22 cellular contexts compared by ENCODE assay signal in genomic region chr17:41464173-41464572, GRCh38. TPM values are rescaled to one million over a fixed set of nuclear protein-coding genes. Genes with fewer than 3 reads are reported as not detected.
A peak's percentile ranks its signal among the peaks of the same experiment; 100 is the strongest.
DNase-seq lines count a peak whose midpoint lies in the region; ATAC-seq, FAIRE-seq and TF ChIP-seq lines count a peak whose summit lies in the region.
"Had no signal": no experiment of that assay in that cellular context is flagged by ENCODE, and none has a peak within 500 bp of the region (broad histone marks: within the 10 kb centered on the region; RNA-seq: fewer than 3 reads in every experiment).

No MANE protein-coding gene starts in this region.

- H3K36me3 Mint-ChIP-seq in MCF 10A (ENCODE audit: insufficient read depth, unreplicated experiment), result no peaks in the 10 kb centered on the region
- H3K36me3 Mint-ChIP-seq: IgD-negative memory B cell had no signal

- dilution Hi-C loops in keratinocyte (cut with MboI; ENCODE audit: extremely low pct_ligation_motif_present, low sequenced_read_pairs), result no loop called here

- CTCF ChIA-PET in MCF 10A (lab: Yijun Ruan, JAX) (interaction anchor here (0.6 to 1.0 kb wide), 4 partner anchors 126 to 840 kb away, joined by 3 to 5 read pairs (median 3); no protein-coding TSS in a partner anchor), PC-3 (lab: Charles Lee) (no interaction called here)

- intact Hi-C loops in breast epithelium (cut with DNase I; ENCODE audit: low total_unique reads) (no loop called here), MCF 10A (cut with micrococcal nuclease) (no loop called here), PC-3 (cut with micrococcal nuclease) (no loop called here), pancreas (cut with DNase I) (no loop called here)

- peaks cover 13% of the 10 kb centered on the region for H3K27me3 Mint-ChIP-seq in MCF 10A (ENCODE audit: insufficient read depth, unreplicated experiment)
- H3K27me3 Mint-ChIP-seq: CD4-positive, alpha-beta T cell had no signal

- H3K9me3 Mint-ChIP-seq in MCF 10A (ENCODE audit: unreplicated experiment), result no peaks in the 10 kb centered on the region
- H3K9me3 Mint-ChIP-seq: CD4-positive, alpha-beta T cell had no signal

- H3K79me2 ChIP-seq in PC-3 (ENCODE audit: low read length), result no peaks in the 10 kb centered on the region
- no peaks in the 10 kb centered on the region for H3K79me2 ChIP-seq in keratinocyte (ENCODE audit: control insufficient read depth, insufficient read depth, low read length)

- no peaks in the 10 kb centered on the region for H4K20me1 ChIP-seq in PC-3 (ENCODE audit: low read length)
- H4K20me1 ChIP-seq in keratinocyte (ENCODE audit: control insufficient read depth, extremely low read depth, insufficient read depth, low read length), result no peaks in the 10 kb centered on the region
- H4K20me1 ChIP-seq: BLaER1 treated with 17β-estradiol and CSF1 and Interleukin-3, amounts not matched to agents 10 nM and 100 nM had no signal

- H3K36me3 ChIP-seq in breast epithelium, result no peaks in the 10 kb centered on the region
- no peaks in the 10 kb centered on the region for H3K36me3 ChIP-seq in PC-3 (ENCODE audit: low read depth, low read length)
- no peaks in the 10 kb centered on the region for H3K36me3 ChIP-seq in keratinocyte (ENCODE audit: control insufficient read depth in 2 of 2, extremely low read depth in 1 of 2, insufficient read depth in 2 of 2, low read length in 2 of 2)
- H3K36me3 ChIP-seq in pancreas, result no peaks in the 10 kb centered on the region
- H3K36me3 ChIP-seq: BLaER1 treated with 17β-estradiol and CSF1 and Interleukin-3, amounts not matched to agents 10 nM and 100 nM had no signal

- H3K4me1 Mint-ChIP-seq in MCF 10A (ENCODE audit: insufficient read depth, unreplicated experiment), result peaks cover 9% of the 10 kb centered on the region
- H3K4me1 Mint-ChIP-seq: IgD-negative memory B cell had no signal

- POLR2A ChIA-PET in MCF 10A (lab: Yijun Ruan, JAX) (interaction anchor here (1.7 kb wide), 1 partner anchor 44 kb away, joined by 6 read pairs; no protein-coding TSS in a partner anchor), PC-3 (lab: Charles Lee; ENCODE audit: unreplicated experiment) (interaction anchor here (0.5 kb wide), 1 partner anchor 57 kb away, joined by 6 read pairs; no protein-coding TSS in a partner anchor)

- no peak for ATAC-seq in PC-3
- no peak for ATAC-seq in pancreas

- H3K27me3 ChIP-seq in breast epithelium (no peaks in the 10 kb centered on the region), PC-3 (ENCODE audit: low read length) (no peaks in the 10 kb centered on the region), keratinocyte (ENCODE audit: control insufficient read depth, extremely low read depth, insufficient read depth, low read length) (no peaks in the 10 kb centered on the region), pancreas (no peaks in the 10 kb centered on the region)
- H3K27me3 ChIP-seq: BLaER1 treated with 17β-estradiol and CSF1 and Interleukin-3, amounts not matched to agents 10 nM and 100 nM had no signal

- H3K4me2 ChIP-seq in PC-3 (ENCODE audit: low read length) (peak overlapping the region; percentile 46), keratinocyte (ENCODE audit: control insufficient read depth, extremely low read depth, insufficient read depth, low read depth, low read length) (peak overlapping the region; percentile 23)

- H2AFZ ChIP-seq in PC-3 (ENCODE audit: low read length) (no peak overlapping the region), keratinocyte (ENCODE audit: control insufficient read depth, low read length) (no peak overlapping the region)

- DNase-seq in breast epithelium (ENCODE audit: low spot score in 2 of 2) (no peak), MCF 10A (ENCODE audit: unreplicated experiment) (no peak), PC-3 (no peak), keratinocyte (ENCODE audit: low read depth, low spot score) (no peak), NCI-H2107 (lab: John Stamatoyannopoulos, UW) (no peak), SIG-M5 (lab: John Stamatoyannopoulos, UW) (no peak), pancreas (no peak)
- DNase-seq: AML-193; CD4-positive, alpha-beta T cell; DMS53; H7; NCI-H1436 treated with DMSO at 0.1 percent for 48 hours; NCI-H187 treated with DMSO at 0.1 percent for 48 hours; NCI-H526; NCI-H82; NK-92 treated with Interleukin-12 subunit alpha and Interleukin-12 subunit beta, amount 100 ng/mL, for 24 hours had no signal

- FAIRE-seq in keratinocyte (lab: Jason Lieb, UNC), result no peak
- no peak for FAIRE-seq in pancreas (lab: Jason Lieb, UNC)
- FAIRE-seq: GM18507 had no signal

- no peak overlapping the region for H3K4me3 Mint-ChIP-seq in MCF 10A (ENCODE audit: unreplicated experiment)
- H3K4me3 Mint-ChIP-seq: CD4-positive, alpha-beta T cell; IgD-negative memory B cell had no signal

- peak overlapping the region; percentile 18; the same call in 1 of the 2 replicates for H3K9ac ChIP-seq in PC-3 (ENCODE audit: low read length)
- H3K9ac ChIP-seq in keratinocyte (ENCODE audit: control insufficient read depth, extremely low read depth, insufficient read depth, low read length), result no peak overlapping the region
- H3K9ac ChIP-seq: BLaER1 treated with 17β-estradiol and CSF1 and Interleukin-3, amounts not matched to agents 10 nM and 100 nM had no signal

- no peaks in the 10 kb centered on the region for H3K9me2 ChIP-seq in PC-3 (replicated peaks; ENCODE audit: low read length)

- BruUV-seq in MCF 10A (replicated peaks; lab: Mats Ljungman, UMichigan), result no TSS peak
- no TSS peak for BruUV-seq in PC-3 (replicated peaks; lab: Mats Ljungman, UMichigan)

- 72 to 84% methylated on average over 11 of the region's 11 CpGs for WGBS in pancreas, 2 donors

- peak overlapping the region; percentile 41 to 48 for H3K27ac ChIP-seq in breast epithelium
- peak overlapping the region; percentile 85 for H3K27ac ChIP-seq in PC-3 (ENCODE audit: low read length)
- no peak overlapping the region for H3K27ac ChIP-seq in keratinocyte (ENCODE audit: control insufficient read depth, insufficient read depth, low read length)
- no peak overlapping the region for H3K27ac ChIP-seq in pancreas
- H3K27ac ChIP-seq: BLaER1 treated with 17β-estradiol and CSF1 and Interleukin-3, amounts not matched to agents 10 nM and 100 nM had no signal

- no peak for TF ChIP-seq POLR2A in breast epithelium (IDR thresholded peaks at IDR 0.05)

- no peak overlapping the region for H3K27ac Mint-ChIP-seq in MCF 10A (ENCODE audit: low read depth, unreplicated experiment)
- H3K27ac Mint-ChIP-seq: CD4-positive, alpha-beta T cell; HFFc6 had no signal

- peaks cover 5% of the 10 kb centered on the region for H3F3A ChIP-seq in PC-3 (ENCODE audit: low read length, unreplicated experiment)

- no peaks in the 10 kb centered on the region for H3K9me1 ChIP-seq in keratinocyte (ENCODE audit: control insufficient read depth, extremely low read depth, insufficient read depth, low read length)

- H3K4me1 ChIP-seq in breast epithelium (no peaks in the 10 kb centered on the region), PC-3 (ENCODE audit: insufficient read depth, low read length) (peaks cover 25% of the 10 kb centered on the region), keratinocyte (ENCODE audit: control insufficient read depth, extremely low read depth, insufficient read depth, low read length) (peaks cover 16% of the 10 kb centered on the region), pancreas (no peaks in the 10 kb centered on the region)

- TF ChIP-seq CTCF in breast epithelium (IDR thresholded peaks at IDR 0.05) (no peak), MCF 10A (IDR thresholded peaks at IDR 0.05; ENCODE audit: unreplicated experiment) (no peak), PC-3 (conservative IDR thresholded peaks at IDR 0.05; ENCODE audit: low read depth, low read length) (no peak), keratinocyte (optimal IDR thresholded peaks at IDR 0.05 in 1 of 3, IDR thresholded peaks at IDR 0.05 in 1 of 3, conservative IDR thresholded peaks at IDR 0.05 in 1 of 3; ENCODE audit: extremely low read depth in 1 of 3, insufficient read depth in 2 of 3, low read length in 3 of 3) (no peak), pancreas (IDR thresholded peaks at IDR 0.05) (no peak)

- H3K4me3 ChIP-seq in breast epithelium, result no peak overlapping the region
- no peak overlapping the region for H3K4me3 ChIP-seq in PC-3 (ENCODE audit: low read length)
- peak overlapping the region in 1 of 3 experiments; percentile 35 for H3K4me3 ChIP-seq in keratinocyte (ENCODE audit: control insufficient read depth in 2 of 3, extremely low read depth in 1 of 3, insufficient read depth in 2 of 3, low read depth in 1 of 3, low read length in 3 of 3)
- no peak overlapping the region for H3K4me3 ChIP-seq in pancreas
- H3K4me3 ChIP-seq: BLaER1 treated with 17β-estradiol and CSF1 and Interleukin-3, amounts not matched to agents 10 nM and 100 nM had no signal

- no peaks in the 10 kb centered on the region for H3K9me3 ChIP-seq in breast epithelium
- no peaks in the 10 kb centered on the region for H3K9me3 ChIP-seq in PC-3 (ENCODE audit: low read length)
- H3K9me3 ChIP-seq in keratinocyte (ENCODE audit: control insufficient read depth, low read depth, low read length), result no peaks in the 10 kb centered on the region
- H3K9me3 ChIP-seq in pancreas, result no peaks in the 10 kb centered on the region

RNA-seq across cellular contexts. Expression of gene KRT32, which starts 3.0 kb away (rescaled TPM):
- total RNA-seq in breast epithelium (under 1 TPM in 2 of 3 donors, not detected in 1; 0.33 to 0.73 TPM), MCF 10A (2022) (not detected in 2 replicates), PC-3 (2014; rRNA removed) (1.5 TPM in 2 replicates), pancreas (not detected)
- polyA plus RNA-seq in keratinocyte (0.03 TPM in 1 of 3 replicates, not detected in the others), pancreas (under 1 TPM in 1 of 2 donors, not detected in 1; 0.05 TPM)
- not detected for polyA plus RNA-seq in keratinocyte (2011; ENCODE audit: low read depth)
- polyA plus RNA-seq in keratinocyte (2011; cell fraction: cytosol; rRNA removed), result 0.04 TPM in 2 replicates
- polyA plus RNA-seq in keratinocyte (2011; cell fraction: nucleus; rRNA removed), result not detected in 2 replicates
- polyA plus RNA-seq in keratinocyte (2012; ENCODE audit: low replicate concordance), result not detected in 2 replicates
- polyA minus RNA-seq in keratinocyte, result not detected in 3 replicates
- polyA minus RNA-seq in keratinocyte (2011; cell fraction: cytosol; rRNA and poly(A)+ RNA removed), result not detected
- not detected in 2 replicates for polyA minus RNA-seq in keratinocyte (2011; cell fraction: nucleus; rRNA and poly(A)+ RNA removed)
- total RNA-seq: CD4-positive, alpha-beta T cell; G401; H7 had no signal
- polyA plus RNA-seq: IgD-negative memory B cell had no signal

RNA-seq across cellular contexts. Expression of gene KRT35, which starts 16.8 kb away (rescaled TPM):
- total RNA-seq in breast epithelium, result not detected
- total RNA-seq in MCF 10A (2022), result not detected in 2 replicates
- total RNA-seq in PC-3 (2014; rRNA removed), result not detected in 2 replicates
- polyA plus RNA-seq in keratinocyte, result not detected in 3 replicates
- polyA plus RNA-seq in keratinocyte (2011; ENCODE audit: low read depth), result not detected
- polyA plus RNA-seq in keratinocyte (2011; cell fraction: cytosol; rRNA removed), result not detected in 2 replicates
- polyA plus RNA-seq in keratinocyte (2011; cell fraction: nucleus; rRNA removed), result not detected in 2 replicates
- not detected in 2 replicates for polyA plus RNA-seq in keratinocyte (2012; ENCODE audit: low replicate concordance)
- polyA minus RNA-seq in keratinocyte, result not detected in 3 replicates
- not detected for polyA minus RNA-seq in keratinocyte (2011; cell fraction: cytosol; rRNA and poly(A)+ RNA removed)
- polyA minus RNA-seq in keratinocyte (2011; cell fraction: nucleus; rRNA and poly(A)+ RNA removed), result not detected in 2 replicates
- total RNA-seq in pancreas, result not detected
- not detected for polyA plus RNA-seq in pancreas
- total RNA-seq: CD4-positive, alpha-beta T cell; Daoy; G401; H7; HFFc6 had no signal
- polyA plus RNA-seq: IgD-negative memory B cell had no signal

RNA-seq across cellular contexts. Expression of gene KRT38, which starts 23.4 kb away (rescaled TPM):
- total RNA-seq in breast epithelium (not detected), MCF 10A (2022) (not detected in 2 replicates), PC-3 (2014; rRNA removed) (not detected in 2 replicates), pancreas (not detected)
- polyA plus RNA-seq in keratinocyte (not detected in 3 replicates), pancreas (not detected)
- polyA plus RNA-seq in keratinocyte (2011; ENCODE audit: low read depth), result not detected
- not detected in 2 replicates for polyA plus RNA-seq in keratinocyte (2011; cell fraction: cytosol; rRNA removed)
- polyA plus RNA-seq in keratinocyte (2011; cell fraction: nucleus; rRNA removed), result not detected in 2 replicates
- polyA plus RNA-seq in keratinocyte (2012; ENCODE audit: low replicate concordance), result not detected in 2 replicates
- not detected in 3 replicates for polyA minus RNA-seq in keratinocyte
- polyA minus RNA-seq in keratinocyte (2011; cell fraction: cytosol; rRNA and poly(A)+ RNA removed), result not detected
- polyA minus RNA-seq in keratinocyte (2011; cell fraction: nucleus; rRNA and poly(A)+ RNA removed), result not detected in 2 replicates
- total RNA-seq: CD4-positive, alpha-beta T cell; Daoy; G401; H7 had no signal
- polyA plus RNA-seq: IgD-negative memory B cell had no signal

RNA-seq across cellular contexts. Expression of gene KRT36, which starts 25.5 kb away (rescaled TPM):
- total RNA-seq in breast epithelium (not detected), MCF 10A (2022) (not detected in 2 replicates), PC-3 (2014; rRNA removed) (not detected in 2 replicates), pancreas (not detected)
- polyA plus RNA-seq in keratinocyte (not detected in 3 replicates), pancreas (not detected)
- polyA plus RNA-seq in keratinocyte (2011; ENCODE audit: low read depth), result not detected
- polyA plus RNA-seq in keratinocyte (2011; cell fraction: cytosol; rRNA removed), result not detected in 2 replicates
- polyA plus RNA-seq in keratinocyte (2011; cell fraction: nucleus; rRNA removed), result not detected in 2 replicates
- polyA plus RNA-seq in keratinocyte (2012; ENCODE audit: low replicate concordance), result not detected in 2 replicates
- polyA minus RNA-seq in keratinocyte, result not detected in 3 replicates
- not detected for polyA minus RNA-seq in keratinocyte (2011; cell fraction: cytosol; rRNA and poly(A)+ RNA removed)
- polyA minus RNA-seq in keratinocyte (2011; cell fraction: nucleus; rRNA and poly(A)+ RNA removed), result not detected in 2 replicates
- total RNA-seq: CD4-positive, alpha-beta T cell; Daoy; G401; H7; HFFc6 had no signal
- polyA plus RNA-seq: IgD-negative memory B cell had no signal

RNA-seq across cellular contexts. Expression of gene KRT37, which starts 39.8 kb away (rescaled TPM):
- total RNA-seq in breast epithelium (not detected), MCF 10A (2022) (not detected in 2 replicates), PC-3 (2014; rRNA removed) (3.2 and 4.6 TPM in 2 replicates), pancreas (not detected)
- polyA plus RNA-seq in keratinocyte (0.03 to 0.08 TPM (median 0.04 TPM) in 3 replicates), pancreas (not detected)
- 0.54 TPM for polyA plus RNA-seq in keratinocyte (2011; ENCODE audit: low read depth)
- 0.06 and 0.08 TPM in 2 replicates for polyA plus RNA-seq in keratinocyte (2011; cell fraction: cytosol; rRNA removed)
- not detected in 2 replicates for polyA plus RNA-seq in keratinocyte (2011; cell fraction: nucleus; rRNA removed)
- 0.13 and 1.1 TPM in 2 replicates for polyA plus RNA-seq in keratinocyte (2012; ENCODE audit: low replicate concordance)
- polyA minus RNA-seq in keratinocyte, result 1.0 TPM in 1 of 3 replicates, not detected in the others
- polyA minus RNA-seq in keratinocyte (2011; cell fraction: cytosol; rRNA and poly(A)+ RNA removed), result not detected
- not detected in 2 replicates for polyA minus RNA-seq in keratinocyte (2011; cell fraction: nucleus; rRNA and poly(A)+ RNA removed)
- total RNA-seq: CD4-positive, alpha-beta T cell; Daoy; G401; H7; HFFc6 had no signal
- polyA plus RNA-seq: IgD-negative memory B cell had no signal

Comparison
In these comparisons a context has a peak if more than half of its experiments do, and no peak if none do; other contexts are left out.
1. H3K27ac ChIP-seq: peak in breast epithelium (2 of 2) and PC-3 (single experiment); none in keratinocyte (single experiment) and pancreas (0 of 4).